11 cellular contexts compared by ENCODE assay signal in the genomic region with DNA sequence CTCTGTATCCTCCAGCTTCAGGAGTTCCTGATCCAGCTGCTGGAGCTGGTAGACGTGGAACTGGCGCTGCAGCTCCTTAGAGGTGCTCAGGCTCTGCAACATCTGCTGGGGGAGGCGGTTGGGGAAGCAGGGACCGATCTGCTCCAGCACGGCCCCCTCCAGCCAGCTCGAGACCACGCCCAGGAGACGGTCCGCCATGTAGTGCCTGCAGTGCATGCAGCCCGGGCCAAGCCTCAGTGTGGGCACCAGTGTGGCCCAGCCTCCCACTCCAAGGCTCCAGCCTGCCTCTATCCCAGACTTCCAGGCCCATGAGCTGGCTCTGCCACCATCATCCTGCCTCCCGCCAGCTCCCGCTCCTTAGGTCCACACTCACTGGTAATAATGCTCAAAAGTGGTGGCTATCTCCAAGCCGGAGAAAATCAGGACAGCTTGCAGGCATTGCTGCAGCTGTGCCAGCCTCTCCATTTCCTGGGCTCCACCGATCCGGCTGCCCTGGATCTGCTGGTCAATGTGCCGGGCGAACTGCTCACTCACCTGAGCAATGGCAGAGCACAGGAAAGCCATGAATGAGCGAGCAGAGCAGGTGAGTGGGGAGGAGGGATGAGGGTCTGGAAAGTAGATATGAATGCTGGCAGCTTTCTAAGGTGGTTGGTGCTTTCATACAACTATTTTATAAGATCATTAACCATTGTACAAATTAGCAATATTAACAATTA.
"Had no signal": no experiment of that assay in that cellular context is flagged by ENCODE, and none has a peak within 500 bp of the region (broad histone marks: within the 10 kb centered on the region; RNA-seq: fewer than 3 reads in every experiment).

No MANE protein-coding gene starts in this region.

- H3K4me3 Mint-ChIP-seq: activated CD4-positive, alpha-beta T cell treated with anti-CD3 and anti-CD28 coated beads, Interleukin-2, amount 10 ng/mL, durations not matched to agents 24 days and 14 days; activated CD8-positive, alpha-beta T cell treated with anti-CD3 and anti-CD28 coated beads, Interleukin-2, amount 10 ng/mL, durations not matched to agents 7 days and 5 days; nephron had no signal

- H3K27ac Mint-ChIP-seq: activated CD4-positive, alpha-beta T cell treated with anti-CD3 and anti-CD28 coated beads, Interleukin-2, amount 10 ng/mL, durations not matched to agents 24 days and 14 days; nephron had no signal

- DNase-seq: activated CD4-positive, alpha-beta T cell treated with anti-CD3 and anti-CD28 coated beads, Interleukin-2, amount 10 ng/mL, durations not matched to agents 24 days and 14 days; activated CD4-positive, CD25-positive, alpha-beta regulatory T cell; activated CD8-positive, alpha-beta memory T cell treated with anti-CD3 and anti-CD28 coated beads, Interleukin-2, amount 50 U/mL, for 4 hours; activated CD8-positive, alpha-beta T cell treated with anti-CD3 and anti-CD28 coated beads, Interleukin-2, amount 10 ng/mL, durations not matched to agents 7 days and 5 days; activated naive CD4-positive, alpha-beta T cell; left colon; lower lobe of right lung; stomach; testis had no signal

- ATAC-seq: activated CD8-positive, alpha-beta T cell treated with anti-CD3 and anti-CD28 coated beads, Interleukin-2, amount 10 ng/mL, durations not matched to agents 7 days and 5 days; left colon; lower lobe of right lung; sciatic nerve had no signal

- H3K9me3 Mint-ChIP-seq: activated CD4-positive, alpha-beta T cell treated with anti-CD3 and anti-CD28 coated beads, Interleukin-2, amount 10 ng/mL, durations not matched to agents 24 days and 14 days; nephron had no signal

- H3K27ac ChIP-seq: lower lobe of right lung, stomach, testis had no signal

- H3K27me3 Mint-ChIP-seq: activated CD4-positive, alpha-beta T cell treated with anti-CD3 and anti-CD28 coated beads, Interleukin-2, amount 10 ng/mL, durations not matched to agents 24 days and 14 days had no signal

- H3K4me1 Mint-ChIP-seq: activated CD4-positive, alpha-beta T cell treated with anti-CD3 and anti-CD28 coated beads, Interleukin-2, amount 10 ng/mL, durations not matched to agents 24 days and 14 days; nephron had no signal
